Comparison of ENCODE assay signal across 1 cellular context in the genomic region with DNA sequence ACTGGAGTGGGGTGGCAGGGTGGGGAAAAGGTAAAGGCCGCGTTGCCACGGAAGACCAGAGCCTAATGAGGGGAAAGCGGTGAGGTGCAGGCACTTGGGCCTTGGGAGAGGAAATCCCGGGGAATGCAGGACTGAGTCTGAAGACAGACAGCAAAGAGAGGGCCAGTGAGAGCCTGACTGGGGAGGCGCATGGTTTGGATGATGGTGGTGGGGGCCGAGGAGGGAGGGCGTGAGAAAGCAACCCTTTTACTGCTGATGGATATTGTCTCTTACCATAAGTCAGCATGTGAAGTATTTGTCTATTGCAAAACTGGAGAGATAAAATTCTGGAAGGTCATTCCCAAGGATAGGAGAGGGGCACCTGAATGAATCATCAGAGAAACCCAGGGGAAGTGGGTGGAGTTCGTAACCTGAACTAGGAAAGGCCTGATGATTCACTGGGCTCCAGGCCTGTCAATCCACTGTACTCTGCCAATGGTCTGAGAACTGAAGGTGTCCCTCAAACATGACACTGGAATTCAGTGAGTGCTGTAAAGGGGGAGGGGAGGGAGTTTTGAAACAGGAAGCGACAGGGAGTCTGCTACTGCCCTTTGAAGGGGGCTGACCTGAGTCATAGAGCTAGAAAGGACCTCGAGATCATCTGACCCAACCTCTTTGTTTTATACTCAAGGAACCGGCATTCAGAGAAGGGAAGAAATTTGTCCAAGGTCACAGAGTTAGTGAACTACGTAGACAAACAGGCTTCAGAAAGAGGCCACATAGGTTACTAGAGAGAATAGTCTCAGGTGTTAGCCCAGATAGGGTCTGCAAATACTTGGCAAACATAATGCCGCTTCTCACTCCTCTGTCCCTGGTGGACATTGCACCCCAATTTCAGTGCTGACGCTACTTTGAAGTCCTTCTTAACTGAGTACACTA.
TF ChIP-seq lines count a peak whose summit lies in the region.

No MANE protein-coding gene starts in this region.

TF ChIP-seq in HepG2, 621 proteins besides CTCF, POLR2A, EP300 and RAD21 (continued from another document and continues in another):
- TF ChIP-seq, protein P1, sequence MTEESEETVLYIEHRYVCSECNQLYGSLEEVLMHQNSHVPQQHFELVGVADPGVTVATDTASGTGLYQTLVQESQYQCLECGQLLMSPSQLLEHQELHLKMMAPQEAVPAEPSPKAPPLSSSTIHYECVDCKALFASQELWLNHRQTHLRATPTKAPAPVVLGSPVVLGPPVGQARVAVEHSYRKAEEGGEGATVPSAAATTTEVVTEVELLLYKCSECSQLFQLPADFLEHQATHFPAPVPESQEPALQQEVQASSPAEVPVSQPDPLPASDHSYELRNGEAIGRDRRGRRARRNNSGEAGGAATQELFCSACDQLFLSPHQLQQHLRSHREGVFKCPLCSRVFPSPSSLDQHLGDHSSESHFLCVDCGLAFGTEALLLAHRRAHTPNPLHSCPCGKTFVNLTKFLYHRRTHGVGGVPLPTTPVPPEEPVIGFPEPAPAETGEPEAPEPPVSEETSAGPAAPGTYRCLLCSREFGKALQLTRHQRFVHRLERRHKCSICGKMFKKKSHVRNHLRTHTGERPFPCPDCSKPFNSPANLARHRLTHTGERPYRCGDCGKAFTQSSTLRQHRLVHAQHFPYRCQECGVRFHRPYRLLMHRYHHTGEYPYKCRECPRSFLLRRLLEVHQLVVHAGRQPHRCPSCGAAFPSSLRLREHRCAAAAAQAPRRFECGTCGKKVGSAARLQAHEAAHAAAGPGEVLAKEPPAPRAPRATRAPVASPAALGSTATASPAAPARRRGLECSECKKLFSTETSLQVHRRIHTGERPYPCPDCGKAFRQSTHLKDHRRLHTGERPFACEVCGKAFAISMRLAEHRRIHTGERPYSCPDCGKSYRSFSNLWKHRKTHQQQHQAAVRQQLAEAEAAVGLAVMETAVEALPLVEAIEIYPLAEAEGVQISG (CRISPR knock-in tag; IDR thresholded peaks at IDR 0.05) = no peak
- TF ChIP-seq ZNF138 (CRISPR knock-in tag; IDR thresholded peaks at IDR 0.05; ENCODE audit: low read depth) = no peak
- TF ChIP-seq TCF7L2 (IDR thresholded peaks at IDR 0.05; ENCODE audit: low read depth, low read length) = peak; percentile 52; the same call in 1 of the 2 replicates
- no peak for TF ChIP-seq TCF12 (IDR thresholded peaks at IDR 0.05)
- TF ChIP-seq TCF12 (CRISPR knock-in tag; IDR thresholded peaks at IDR 0.05) = peak; percentile 40; the same call in 1 of the 2 replicates
- no peak for TF ChIP-seq ZNF501 (CRISPR knock-in tag; IDR thresholded peaks at IDR 0.05)
- TF ChIP-seq, protein P2, sequence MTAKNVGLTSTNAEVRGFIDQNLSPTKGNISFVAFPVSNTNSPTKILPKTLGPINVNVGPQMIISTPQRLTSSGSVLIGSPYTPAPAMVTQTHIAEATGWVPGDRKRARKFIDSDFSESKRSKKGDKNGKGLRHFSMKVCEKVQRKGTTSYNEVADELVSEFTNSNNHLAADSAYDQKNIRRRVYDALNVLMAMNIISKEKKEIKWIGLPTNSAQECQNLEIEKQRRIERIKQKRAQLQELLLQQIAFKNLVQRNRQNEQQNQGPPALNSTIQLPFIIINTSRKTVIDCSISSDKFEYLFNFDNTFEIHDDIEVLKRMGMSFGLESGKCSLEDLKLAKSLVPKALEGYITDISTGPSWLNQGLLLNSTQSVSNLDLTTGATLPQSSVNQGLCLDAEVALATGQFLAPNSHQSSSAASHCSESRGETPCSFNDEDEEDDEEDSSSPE (CRISPR knock-in tag; IDR thresholded peaks at IDR 0.05) = 0 out of 2 replicates have a peak, but pooled peaks have one; percentile 23
- no peak for TF ChIP-seq MBNL3 (CRISPR knock-in tag; conservative IDR thresholded peaks at IDR 0.05)
- no peak for TF ChIP-seq EED (CRISPR knock-in tag; IDR thresholded peaks at IDR 0.05)
- peak; percentile 72 for TF ChIP-seq NCOA2 (CRISPR knock-in tag; IDR thresholded peaks at IDR 0.05)
- TF ChIP-seq ZNF510 (CRISPR knock-in tag; IDR thresholded peaks at IDR 0.05; ENCODE audit: low read depth) = no peak
- TF ChIP-seq, protein P3, sequence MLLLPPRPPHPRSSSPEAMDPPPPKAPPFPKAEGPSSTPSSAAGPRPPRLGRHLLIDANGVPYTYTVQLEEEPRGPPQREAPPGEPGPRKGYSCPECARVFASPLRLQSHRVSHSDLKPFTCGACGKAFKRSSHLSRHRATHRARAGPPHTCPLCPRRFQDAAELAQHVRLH (CRISPR knock-in tag; IDR thresholded peaks at IDR 0.05; ENCODE audit: borderline replicate concordance, low read depth) = no peak
- TF ChIP-seq KMT2B (CRISPR knock-in tag; IDR thresholded peaks at IDR 0.05) = no peak
- no peak for TF ChIP-seq WIZ (CRISPR knock-in tag; IDR thresholded peaks at IDR 0.05)
- no peak for TF ChIP-seq FOSL1 (CRISPR knock-in tag; IDR thresholded peaks at IDR 0.05; ENCODE audit: borderline replicate concordance)
- TF ChIP-seq, protein P4, sequence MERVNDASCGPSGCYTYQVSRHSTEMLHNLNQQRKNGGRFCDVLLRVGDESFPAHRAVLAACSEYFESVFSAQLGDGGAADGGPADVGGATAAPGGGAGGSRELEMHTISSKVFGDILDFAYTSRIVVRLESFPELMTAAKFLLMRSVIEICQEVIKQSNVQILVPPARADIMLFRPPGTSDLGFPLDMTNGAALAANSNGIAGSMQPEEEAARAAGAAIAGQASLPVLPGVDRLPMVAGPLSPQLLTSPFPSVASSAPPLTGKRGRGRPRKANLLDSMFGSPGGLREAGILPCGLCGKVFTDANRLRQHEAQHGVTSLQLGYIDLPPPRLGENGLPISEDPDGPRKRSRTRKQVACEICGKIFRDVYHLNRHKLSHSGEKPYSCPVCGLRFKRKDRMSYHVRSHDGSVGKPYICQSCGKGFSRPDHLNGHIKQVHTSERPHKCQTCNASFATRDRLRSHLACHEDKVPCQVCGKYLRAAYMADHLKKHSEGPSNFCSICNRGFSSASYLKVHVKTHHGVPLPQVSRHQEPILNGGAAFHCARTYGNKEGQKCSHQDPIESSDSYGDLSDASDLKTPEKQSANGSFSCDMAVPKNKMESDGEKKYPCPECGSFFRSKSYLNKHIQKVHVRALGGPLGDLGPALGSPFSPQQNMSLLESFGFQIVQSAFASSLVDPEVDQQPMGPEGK (CRISPR knock-in tag; IDR thresholded peaks at IDR 0.05) = peak; percentile 94
- TF ChIP-seq, protein P5, sequence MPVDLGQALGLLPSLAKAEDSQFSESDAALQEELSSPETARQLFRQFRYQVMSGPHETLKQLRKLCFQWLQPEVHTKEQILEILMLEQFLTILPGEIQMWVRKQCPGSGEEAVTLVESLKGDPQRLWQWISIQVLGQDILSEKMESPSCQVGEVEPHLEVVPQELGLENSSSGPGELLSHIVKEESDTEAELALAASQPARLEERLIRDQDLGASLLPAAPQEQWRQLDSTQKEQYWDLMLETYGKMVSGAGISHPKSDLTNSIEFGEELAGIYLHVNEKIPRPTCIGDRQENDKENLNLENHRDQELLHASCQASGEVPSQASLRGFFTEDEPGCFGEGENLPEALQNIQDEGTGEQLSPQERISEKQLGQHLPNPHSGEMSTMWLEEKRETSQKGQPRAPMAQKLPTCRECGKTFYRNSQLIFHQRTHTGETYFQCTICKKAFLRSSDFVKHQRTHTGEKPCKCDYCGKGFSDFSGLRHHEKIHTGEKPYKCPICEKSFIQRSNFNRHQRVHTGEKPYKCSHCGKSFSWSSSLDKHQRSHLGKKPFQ (CRISPR knock-in tag; IDR thresholded peaks at IDR 0.05; ENCODE audit: insufficient replicate concordance) = no peak
- TF ChIP-seq, protein P6, sequence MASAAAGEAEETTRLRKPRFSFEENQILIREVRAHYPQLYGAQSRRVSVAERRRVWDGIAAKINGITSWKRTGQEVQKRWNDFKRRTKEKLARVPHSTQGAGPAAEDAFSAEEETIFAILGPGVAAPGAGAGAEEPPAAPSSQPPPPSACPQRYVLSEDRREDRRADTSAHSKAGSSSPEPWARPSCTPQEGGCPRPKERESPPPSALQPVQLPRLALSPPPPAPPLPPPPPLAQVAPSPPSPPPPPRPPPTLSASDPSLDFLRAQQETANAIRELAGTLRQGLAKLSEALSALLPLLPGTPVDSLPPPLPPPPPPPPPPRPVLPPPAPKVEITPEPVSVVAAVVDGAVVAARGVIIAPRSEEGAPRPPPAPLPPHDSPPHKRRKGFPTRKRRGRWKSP (CRISPR knock-in tag; IDR thresholded peaks at IDR 0.05) = no peak
- TF ChIP-seq HNRNPK (IDR thresholded peaks at IDR 0.05; ENCODE audit: low read depth, low read length, poor library complexity, severe bottlenecking) = no peak
- TF ChIP-seq, protein P7, sequence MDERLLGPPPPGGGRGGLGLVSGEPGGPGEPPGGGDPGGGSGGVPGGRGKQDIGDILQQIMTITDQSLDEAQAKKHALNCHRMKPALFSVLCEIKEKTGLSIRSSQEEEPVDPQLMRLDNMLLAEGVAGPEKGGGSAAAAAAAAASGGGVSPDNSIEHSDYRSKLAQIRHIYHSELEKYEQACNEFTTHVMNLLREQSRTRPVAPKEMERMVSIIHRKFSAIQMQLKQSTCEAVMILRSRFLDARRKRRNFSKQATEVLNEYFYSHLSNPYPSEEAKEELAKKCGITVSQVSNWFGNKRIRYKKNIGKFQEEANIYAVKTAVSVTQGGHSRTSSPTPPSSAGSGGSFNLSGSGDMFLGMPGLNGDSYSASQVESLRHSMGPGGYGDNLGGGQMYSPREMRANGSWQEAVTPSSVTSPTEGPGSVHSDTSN (CRISPR knock-in tag; IDR thresholded peaks at IDR 0.05) = peak; percentile 96
- no peak for TF ChIP-seq BRD4 (CRISPR knock-in tag; IDR thresholded peaks at IDR 0.05)
- TF ChIP-seq, protein P8, sequence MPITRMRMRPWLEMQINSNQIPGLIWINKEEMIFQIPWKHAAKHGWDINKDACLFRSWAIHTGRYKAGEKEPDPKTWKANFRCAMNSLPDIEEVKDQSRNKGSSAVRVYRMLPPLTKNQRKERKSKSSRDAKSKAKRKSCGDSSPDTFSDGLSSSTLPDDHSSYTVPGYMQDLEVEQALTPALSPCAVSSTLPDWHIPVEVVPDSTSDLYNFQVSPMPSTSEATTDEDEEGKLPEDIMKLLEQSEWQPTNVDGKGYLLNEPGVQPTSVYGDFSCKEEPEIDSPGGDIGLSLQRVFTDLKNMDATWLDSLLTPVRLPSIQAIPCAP (CRISPR knock-in tag; IDR thresholded peaks at IDR 0.05; ENCODE audit: low read depth) = no peak
- TF ChIP-seq, protein P9, sequence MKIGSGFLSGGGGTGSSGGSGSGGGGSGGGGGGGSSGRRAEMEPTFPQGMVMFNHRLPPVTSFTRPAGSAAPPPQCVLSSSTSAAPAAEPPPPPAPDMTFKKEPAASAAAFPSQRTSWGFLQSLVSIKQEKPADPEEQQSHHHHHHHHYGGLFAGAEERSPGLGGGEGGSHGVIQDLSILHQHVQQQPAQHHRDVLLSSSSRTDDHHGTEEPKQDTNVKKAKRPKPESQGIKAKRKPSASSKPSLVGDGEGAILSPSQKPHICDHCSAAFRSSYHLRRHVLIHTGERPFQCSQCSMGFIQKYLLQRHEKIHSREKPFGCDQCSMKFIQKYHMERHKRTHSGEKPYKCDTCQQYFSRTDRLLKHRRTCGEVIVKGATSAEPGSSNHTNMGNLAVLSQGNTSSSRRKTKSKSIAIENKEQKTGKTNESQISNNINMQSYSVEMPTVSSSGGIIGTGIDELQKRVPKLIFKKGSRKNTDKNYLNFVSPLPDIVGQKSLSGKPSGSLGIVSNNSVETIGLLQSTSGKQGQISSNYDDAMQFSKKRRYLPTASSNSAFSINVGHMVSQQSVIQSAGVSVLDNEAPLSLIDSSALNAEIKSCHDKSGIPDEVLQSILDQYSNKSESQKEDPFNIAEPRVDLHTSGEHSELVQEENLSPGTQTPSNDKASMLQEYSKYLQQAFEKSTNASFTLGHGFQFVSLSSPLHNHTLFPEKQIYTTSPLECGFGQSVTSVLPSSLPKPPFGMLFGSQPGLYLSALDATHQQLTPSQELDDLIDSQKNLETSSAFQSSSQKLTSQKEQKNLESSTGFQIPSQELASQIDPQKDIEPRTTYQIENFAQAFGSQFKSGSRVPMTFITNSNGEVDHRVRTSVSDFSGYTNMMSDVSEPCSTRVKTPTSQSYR (CRISPR knock-in tag; IDR thresholded peaks at IDR 0.05; ENCODE audit: borderline replicate concordance) = peak; percentile 92
- peak; percentile 63; the same call in 1 of the 2 replicates for TF ChIP-seq JUNB (CRISPR knock-in tag; IDR thresholded peaks at IDR 0.05; ENCODE audit: borderline replicate concordance)
- TF ChIP-seq BHLHE40 (IDR thresholded peaks at IDR 0.05; ENCODE audit: low read length) = no peak
- TF ChIP-seq ETV6 (CRISPR knock-in tag; conservative IDR thresholded peaks at IDR 0.05) = no peak
- TF ChIP-seq BCL6 (CRISPR knock-in tag; IDR thresholded peaks at IDR 0.05) = peak; percentile 66; the same call in 1 of the 2 replicates
- TF ChIP-seq EZH2 (conservative IDR thresholded peaks at IDR 0.05; ENCODE audit: low read depth, low read length) = no peak
- TF ChIP-seq, protein P10, sequence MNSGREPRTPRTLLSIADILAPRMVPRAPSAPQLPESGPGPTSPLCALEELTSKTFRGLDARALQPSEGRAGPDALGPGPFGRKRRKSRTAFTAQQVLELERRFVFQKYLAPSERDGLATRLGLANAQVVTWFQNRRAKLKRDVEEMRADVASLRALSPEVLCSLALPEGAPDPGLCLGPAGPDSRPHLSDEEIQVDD (CRISPR knock-in tag; IDR thresholded peaks at IDR 0.05; ENCODE audit: borderline replicate concordance) = no peak
- peak; percentile 65 for TF ChIP-seq RBFOX2 (IDR thresholded peaks at IDR 0.05; ENCODE audit: low read depth, low read length)
- no peak for TF ChIP-seq ZFYVE20 (CRISPR knock-in tag; IDR thresholded peaks at IDR 0.05; ENCODE audit: borderline replicate concordance, low read depth)
- TF ChIP-seq, protein P11, sequence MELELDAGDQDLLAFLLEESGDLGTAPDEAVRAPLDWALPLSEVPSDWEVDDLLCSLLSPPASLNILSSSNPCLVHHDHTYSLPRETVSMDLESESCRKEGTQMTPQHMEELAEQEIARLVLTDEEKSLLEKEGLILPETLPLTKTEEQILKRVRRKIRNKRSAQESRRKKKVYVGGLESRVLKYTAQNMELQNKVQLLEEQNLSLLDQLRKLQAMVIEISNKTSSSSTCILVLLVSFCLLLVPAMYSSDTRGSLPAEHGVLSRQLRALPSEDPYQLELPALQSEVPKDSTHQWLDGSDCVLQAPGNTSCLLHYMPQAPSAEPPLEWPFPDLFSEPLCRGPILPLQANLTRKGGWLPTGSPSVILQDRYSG (CRISPR knock-in tag; IDR thresholded peaks at IDR 0.05) = no peak
- TF ChIP-seq KAT7 (CRISPR knock-in tag; IDR thresholded peaks at IDR 0.05; ENCODE audit: borderline replicate concordance) = no peak
- TF ChIP-seq SIN3B (IDR thresholded peaks at IDR 0.05; ENCODE audit: low read length) = no peak
- TF ChIP-seq ZNF660 (CRISPR knock-in tag; IDR thresholded peaks at IDR 0.05; ENCODE audit: borderline replicate concordance, low read depth) = no peak
- TF ChIP-seq, protein P12, sequence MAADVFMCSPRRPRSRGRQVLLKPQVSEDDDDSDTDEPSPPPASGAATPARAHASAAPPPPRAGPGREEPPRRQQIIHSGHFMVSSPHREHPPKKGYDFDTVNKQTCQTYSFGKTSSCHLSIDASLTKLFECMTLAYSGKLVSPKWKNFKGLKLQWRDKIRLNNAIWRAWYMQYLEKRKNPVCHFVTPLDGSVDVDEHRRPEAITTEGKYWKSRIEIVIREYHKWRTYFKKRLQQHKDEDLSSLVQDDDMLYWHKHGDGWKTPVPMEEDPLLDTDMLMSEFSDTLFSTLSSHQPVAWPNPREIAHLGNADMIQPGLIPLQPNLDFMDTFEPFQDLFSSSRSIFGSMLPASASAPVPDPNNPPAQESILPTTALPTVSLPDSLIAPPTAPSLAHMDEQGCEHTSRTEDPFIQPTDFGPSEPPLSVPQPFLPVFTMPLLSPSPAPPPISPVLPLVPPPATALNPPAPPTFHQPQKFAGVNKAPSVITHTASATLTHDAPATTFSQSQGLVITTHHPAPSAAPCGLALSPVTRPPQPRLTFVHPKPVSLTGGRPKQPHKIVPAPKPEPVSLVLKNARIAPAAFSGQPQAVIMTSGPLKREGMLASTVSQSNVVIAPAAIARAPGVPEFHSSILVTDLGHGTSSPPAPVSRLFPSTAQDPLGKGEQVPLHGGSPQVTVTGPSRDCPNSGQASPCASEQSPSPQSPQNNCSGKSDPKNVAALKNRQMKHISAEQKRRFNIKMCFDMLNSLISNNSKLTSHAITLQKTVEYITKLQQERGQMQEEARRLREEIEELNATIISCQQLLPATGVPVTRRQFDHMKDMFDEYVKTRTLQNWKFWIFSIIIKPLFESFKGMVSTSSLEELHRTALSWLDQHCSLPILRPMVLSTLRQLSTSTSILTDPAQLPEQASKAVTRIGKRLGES (CRISPR knock-in tag; IDR thresholded peaks at IDR 0.05; ENCODE audit: borderline replicate concordance) = no peak
